ENCODE assay signal across 7 cellular contexts in the genomic region with DNA sequence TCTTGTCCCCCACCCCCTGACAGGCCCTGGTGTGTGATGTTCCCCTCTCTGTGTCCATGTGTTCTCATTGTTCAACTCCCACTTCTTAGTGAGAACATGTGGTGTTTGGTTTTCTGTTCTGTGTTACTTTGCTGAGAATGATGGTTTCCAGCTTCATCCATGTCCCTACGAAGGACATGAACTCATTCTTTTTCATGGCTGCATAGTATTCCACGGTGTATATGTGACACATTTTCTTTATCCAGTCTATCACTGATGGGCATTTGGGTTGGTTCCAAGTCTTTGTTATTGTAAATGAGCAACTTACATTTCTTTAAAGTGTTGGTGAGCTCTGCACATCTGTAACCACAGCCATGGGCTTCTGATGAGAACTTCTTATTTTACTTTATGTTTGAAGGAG. TPM values are rescaled to one million over a fixed set of nuclear protein-coding genes. Genes with fewer than 3 reads are reported as not detected.
"Had no signal": no experiment of that assay in that cellular context is flagged by ENCODE, and none has a peak within 500 bp of the region (broad histone marks: within the 10 kb centered on the region; RNA-seq: fewer than 3 reads in every experiment).

No MANE protein-coding gene starts in this region.

RNA-seq across cellular contexts. Expression of gene PIRT, which starts 30.9 kb away (rescaled TPM):
- total RNA-seq: subcutaneous adipose tissue, thoracic aorta, thyroid gland, tibial nerve, upper lobe of left lung, upper lobe of right lung, ureter had no signal
